2 cellular contexts compared by ENCODE assay signal in genomic region chr3:184077881-184078280, GRCh38.
TF ChIP-seq lines count a peak whose summit lies in the region.

No MANE protein-coding gene starts in this region.

TF ChIP-seq in GM23338, 12 proteins besides CTCF, POLR2A, EP300 and RAD21:
- TF ChIP-seq CREB1 (CRISPR knock-in tag; IDR thresholded peaks at IDR 0.05; ENCODE audit: low read depth) = no peak
- no peak for TF ChIP-seq ETS1 (IDR thresholded peaks at IDR 0.05)
- no peak for TF ChIP-seq JUNB (IDR thresholded peaks at IDR 0.05; ENCODE audit: unreplicated experiment)
- TF ChIP-seq ZNF462 (CRISPR knock-in tag; IDR thresholded peaks at IDR 0.05) = no peak
- no peak for TF ChIP-seq ZNF114 (CRISPR knock-in tag; IDR thresholded peaks at IDR 0.05)
- no peak for TF ChIP-seq POLR2AphosphoS5 (IDR thresholded peaks at IDR 0.05; ENCODE audit: low read depth)
- TF ChIP-seq EZH2phosphoT487 (IDR thresholded peaks at IDR 0.05; ENCODE audit: unreplicated experiment) = no peak
- TF ChIP-seq STAT1 (IDR thresholded peaks at IDR 0.05; ENCODE audit: unreplicated experiment) = no peak
- no peak for TF ChIP-seq EZH2 (IDR thresholded peaks at IDR 0.05; ENCODE audit: low read depth, unreplicated experiment)
- no peak for TF ChIP-seq NANOG (IDR thresholded peaks at IDR 0.05; ENCODE audit: borderline replicate concordance)
- TF ChIP-seq ZNF331 (CRISPR knock-in tag; IDR thresholded peaks at IDR 0.05; ENCODE audit: low read depth) = no peak
- no peak for TF ChIP-seq REST (IDR thresholded peaks at IDR 0.05; ENCODE audit: unreplicated experiment)
TF ChIP-seq in GM23338: peak in this region for 0.

TF ChIP-seq in H1, 55 proteins besides CTCF, POLR2A, EP300 and RAD21:
- no peak for TF ChIP-seq RFX5 (IDR thresholded peaks at IDR 0.05; ENCODE audit: borderline replicate concordance, low read depth, low read length)
- no peak for TF ChIP-seq TCF12 (IDR thresholded peaks at IDR 0.05; ENCODE audit: low read depth, low read length)
- TF ChIP-seq ASH2L (IDR thresholded peaks at IDR 0.05; ENCODE audit: low read length) = no peak
- TF ChIP-seq KDM4A (IDR thresholded peaks at IDR 0.05; ENCODE audit: low read depth, low read length, severe bottlenecking) = no peak
- TF ChIP-seq TAF1 (IDR thresholded peaks at IDR 0.05; ENCODE audit: low read depth, low read length) = no peak
- TF ChIP-seq TBP (IDR thresholded peaks at IDR 0.05; ENCODE audit: low read depth, low read length) = no peak
- no peak for TF ChIP-seq POLR2AphosphoS5 (IDR thresholded peaks at IDR 0.05; ENCODE audit: low read depth, low read length)
- no peak for TF ChIP-seq FOSL1 (IDR thresholded peaks at IDR 0.05; ENCODE audit: insufficient read depth, low read depth, low read length)
- no peak for TF ChIP-seq TEAD4 (IDR thresholded peaks at IDR 0.05; ENCODE audit: low read depth, low read length)
